Comparison of ENCODE assay signal across 8 cellular contexts in genomic region chr2:231780123-231780908, GRCh38. TPM values are rescaled to one million over a fixed set of nuclear protein-coding genes. Genes with fewer than 3 reads are reported as not detected.
DNase-seq lines count a peak whose midpoint lies in the region; ATAC-seq, FAIRE-seq and TF ChIP-seq lines count a peak whose summit lies in the region.

No MANE protein-coding gene starts in this region.

- intact Hi-C loops in CD4-positive, alpha-beta T cell (cut with DNase I, micrococcal nuclease), result loop anchor here (2.0 to 10.0 kb wide), 9 partner anchors 118 to 1856 kb away; partner anchors contain the start of genes ATG16L1 (in 1 of the 2), DIS3L2 (in 1 of the 2), FBXO36 (in 1 of the 2) and TRIP12 (in 1 of the 2)

- no peaks in the 10 kb centered on the region for H3K36me3 ChIP-seq in H7 (replicated peaks; ENCODE audit: control insufficient read depth, insufficient read depth, low read length)

- H3K9me3 ChIP-seq in CD4-positive, alpha-beta T cell (ENCODE audit: control insufficient read depth, low read length), result no peaks in the 10 kb centered on the region

- H3K27me3 ChIP-seq in CD4-positive, alpha-beta T cell (ENCODE audit: control insufficient read depth, insufficient read depth, low read length), result no peaks in the 10 kb centered on the region
- H3K27me3 ChIP-seq in H7 (ENCODE audit: control insufficient read depth, insufficient read depth, low read length), result peaks cover 2% of the 10 kb centered on the region

- peaks cover 63% of the 10 kb centered on the region for H3K4me1 Mint-ChIP-seq in CD4-positive, alpha-beta T cell (ENCODE audit: low read depth)
- peaks cover 55 to 61% (median 61%) of the 10 kb centered on the region in 3 donors for H3K4me1 Mint-ChIP-seq in T-cell
- H3K4me1 Mint-ChIP-seq in nephron progenitor cell, result peaks cover 44% of the 10 kb centered on the region

- FAIRE-seq in RCC 7860 (lab: Jason Lieb, UNC), result no peak

- DNase-seq in CD4-positive, alpha-beta T cell, result peak in 3 of 10 experiments; percentile 2 to 34 (median 10)
- DNase-seq in H7 (peak; percentile 73), T-cell (peak in 8 of 34 experiments; percentile 1 to 21 (median 3)), epithelial cell of esophagus (ENCODE audit: low read depth) (peak; percentile 56), nephron progenitor cell (peak; percentile 55), RCC 7860 (ENCODE audit: low spot score) (no peak), NCI-H1436 (lab: John Stamatoyannopoulos, UW) (no peak)

- H3K4me3 Mint-ChIP-seq in CD4-positive, alpha-beta T cell, result peak overlapping the region; percentile 94
- H3K4me3 Mint-ChIP-seq in T-cell (peak overlapping the region; percentile 97 to 98 (median 97)), nephron progenitor cell (peak overlapping the region; percentile 96)

- H3K4me3 ChIP-seq in H7 (ENCODE audit: insufficient read depth, low read depth, low read length) (peak overlapping the region; percentile 78), epithelial cell of esophagus (ENCODE audit: low read length) (peak overlapping the region; percentile 96)

- H3K27ac Mint-ChIP-seq in CD4-positive, alpha-beta T cell, result peak overlapping the region; percentile 94
- H3K27ac Mint-ChIP-seq in T-cell (peak overlapping the region in 1 of 2 donors; percentile 98), nephron progenitor cell (no peak overlapping the region)

- H3K9me3 Mint-ChIP-seq in CD4-positive, alpha-beta T cell, result no peaks in the 10 kb centered on the region
- H3K9me3 Mint-ChIP-seq in T-cell (no peaks in the 10 kb centered on the region), nephron progenitor cell (no peaks in the 10 kb centered on the region)

- H3K36me3 Mint-ChIP-seq in CD4-positive, alpha-beta T cell (ENCODE audit: low read depth), result peaks cover 13% of the 10 kb centered on the region
- H3K36me3 Mint-ChIP-seq in T-cell (no peaks in the 10 kb centered on the region), nephron progenitor cell (ENCODE audit: low read depth) (no peaks in the 10 kb centered on the region)

- CTCF ChIA-PET in CD4-positive, alpha-beta T cell (lab: Charles Lee), result interaction anchor here (1.4 kb wide), 1 partner anchor 93 kb away, joined by 3 read pairs; no protein-coding TSS in a partner anchor
- CTCF ChIA-PET in T-cell (lab: Charles Lee), result no interaction called here

- no peaks in the 10 kb centered on the region for H3K27me3 Mint-ChIP-seq in CD4-positive, alpha-beta T cell
- no peaks in the 10 kb centered on the region for H3K27me3 Mint-ChIP-seq in T-cell
- H3K27me3 Mint-ChIP-seq in nephron progenitor cell (ENCODE audit: low read depth, poor library complexity), result peaks cover 3% of the 10 kb centered on the region

- H3K27ac ChIP-seq in CD4-positive, alpha-beta T cell (ENCODE audit: low read depth, low read length), result peak overlapping the region; percentile 71

- POLR2A ChIA-PET in CD4-positive, alpha-beta T cell (lab: Charles Lee), result interaction anchor here (1.0 to 2.1 kb wide), 5 partner anchors 71 to 770 kb away, joined by 3 to 10 read pairs (median 7); partner anchors contain the start of genes EIF4E2, NCL, PTMA and TIGD1
- POLR2A ChIA-PET in T-cell (lab: Charles Lee), result interaction anchor here in 1 of 2 donors (0.6 kb wide), 1 partner anchor 199 kb away, joined by 5 read pairs; no protein-coding TSS in a partner anchor

- ATAC-seq in CD4-positive, alpha-beta T cell (ENCODE audit: poor library complexity), result peak; percentile 13
- ATAC-seq in T-cell (replicated peaks in 1 of 4) (peak; percentile 14 to 31 (median 21)), HG03565 (IDR thresholded peaks at IDR 0.05; ENCODE audit: unreplicated experiment) (no peak)

- no peak for TF ChIP-seq CTCF in CD4-positive, alpha-beta T cell (IDR thresholded peaks at IDR 0.05)
- TF ChIP-seq CTCF in epithelial cell of esophagus (IDR thresholded peaks at IDR 0.05; ENCODE audit: insufficient read depth, low read depth, low read length, missing control alignments), result no peak
- TF ChIP-seq CTCF in nephron progenitor cell (IDR thresholded peaks at IDR 0.05), result no peak

RNA-seq across cellular contexts. Expression of gene PDE6D, which starts 0.8 kb away (rescaled TPM):
- total RNA-seq in CD4-positive, alpha-beta T cell, result 1 to 10 TPM; 5.9 to 7.0 TPM
- total RNA-seq in H7 (2014; rRNA removed; shearing (Covaris generic)), result 28.9 and 30.1 TPM in 2 replicates
- total RNA-seq in T-cell, result 10 to 100 TPM; 17.4 to 33.1 (median 25.2) TPM

RNA-seq across cellular contexts. Expression of gene COPS7B, which starts 5.9 kb away (rescaled TPM):
- total RNA-seq in CD4-positive, alpha-beta T cell, result 10 to 100 TPM; 27.6 to 29.9 TPM
- 43.4 and 44.4 TPM in 2 replicates for total RNA-seq in H7 (2014; rRNA removed; shearing (Covaris generic))
- 10 to 100 TPM; 39.8 to 53.1 (median 49.7) TPM for total RNA-seq in T-cell

Comparison
In these comparisons a context has a peak if more than half of its experiments do, and no peak if none do; other contexts are left out.
1. DNase-seq: peak in H7 (single experiment), epithelial cell of esophagus (single experiment) and nephron progenitor cell (single experiment); none in RCC 7860 (single experiment) and NCI-H1436 (single experiment).
2. Peak in every context shown above with its lines, with median percentiles within 50 percentile points of each other: H3K4me3 Mint-ChIP-seq.